ENCODE assay signal across 6 cellular contexts in the genomic region with DNA sequence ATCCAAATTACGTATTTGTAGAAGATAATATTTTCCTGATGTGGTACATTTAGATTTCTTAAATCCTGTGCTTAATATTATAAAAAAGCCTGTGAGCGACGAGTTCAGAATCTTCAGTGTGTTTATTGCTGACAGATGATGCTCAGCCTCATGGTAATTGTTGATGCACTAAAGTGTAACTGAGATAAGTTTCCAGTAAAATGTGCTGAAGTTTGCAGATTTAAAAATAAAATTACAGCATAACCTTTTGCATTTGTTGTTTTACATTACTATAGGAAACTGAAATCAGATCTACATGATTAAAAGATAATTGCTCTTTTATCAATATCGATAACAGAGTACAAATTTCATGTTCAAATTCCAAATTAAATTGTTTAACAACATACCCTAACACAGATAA.
"Had no signal": no experiment of that assay in that cellular context is flagged by ENCODE, and none has a peak within 500 bp of the region (broad histone marks: within the 10 kb centered on the region; RNA-seq: fewer than 3 reads in every experiment).

No MANE protein-coding gene starts in this region.

- H3K9ac ChIP-seq: KMS-11 had no signal

- H3K4me3 ChIP-seq: K562 had no signal

- H3K27ac ChIP-seq: HL-60, KMS-11 had no signal

- FAIRE-seq: HTR-8/SVneo had no signal

- H3K4me2 ChIP-seq: KMS-11 had no signal

- ATAC-seq: K562 had no signal

- DNase-seq: KBM-7, KG1 had no signal
